Comparison of ENCODE assay signal across 8 cellular contexts in genomic region chr15:68817304-68818087, GRCh38. TPM values are rescaled to one million over a fixed set of nuclear protein-coding genes. Genes with fewer than 3 reads are reported as not detected.
DNase-seq lines count a peak whose midpoint lies in the region; ATAC-seq lines count a peak whose summit lies in the region.

No MANE protein-coding gene starts in this region.

- peak overlapping the region; percentile 96 for H4K8ac ChIP-seq in mesendoderm (ENCODE audit: low read depth, low read length)

- H3K27me3 ChIP-seq in effector memory CD4-positive, alpha-beta T cell (replicated peaks; ENCODE audit: control insufficient read depth, insufficient read depth, low read length, poor library complexity, severe bottlenecking), result no peaks in the 10 kb centered on the region
- H3K27me3 ChIP-seq in mesendoderm (ENCODE audit: insufficient read depth, low read length, poor library complexity), result peaks cover 4% of the 10 kb centered on the region

- peak overlapping the region; percentile 83 for H3K27ac ChIP-seq in effector memory CD4-positive, alpha-beta T cell (ENCODE audit: insufficient read depth, low read length, poor library complexity, severe bottlenecking)
- H3K27ac ChIP-seq in mesendoderm (ENCODE audit: low read depth, low read length), result peak overlapping the region; percentile 98

- H3K4me1 ChIP-seq in effector memory CD4-positive, alpha-beta T cell (ENCODE audit: control insufficient read depth, insufficient read depth, low read length, poor library complexity, severe bottlenecking), result peaks cover 9% of the 10 kb centered on the region
- peaks cover 21% of the 10 kb centered on the region for H3K4me1 ChIP-seq in mesendoderm (ENCODE audit: control insufficient read depth, low read depth, low read length)

- DNase-seq in ELR (ENCODE audit: low read depth) (peak; percentile 69), NCI-H748 (lab: John Stamatoyannopoulos, UW; ENCODE audit: unreplicated experiment) (peak; percentile 64), mesendoderm (peak; percentile 80)
- peak; percentile 92 for DNase-seq in activated CD8-positive, alpha-beta memory T cell treated with anti-CD3 and anti-CD28 coated beads for 24 hours
- peak; percentile 46 to 63 (median 59) for DNase-seq in effector memory CD4-positive, alpha-beta T cell
- DNase-seq in stimulated activated CD8-positive, alpha-beta memory T cell treated with anti-CD3 and anti-CD28 coated beads, Interleukin-15, amount 100 ng/mL, for 1 hour (ENCODE audit: low read depth), result peak; percentile 38

- H3K4me3 ChIP-seq in effector memory CD4-positive, alpha-beta T cell (ENCODE audit: insufficient read depth, low read depth, low read length, poor library complexity, severe bottlenecking), result peak overlapping the region; percentile 74
- H3K4me3 ChIP-seq in mesendoderm (ENCODE audit: low read length), result peak overlapping the region; percentile 59

- H3K56ac ChIP-seq in mesendoderm (ENCODE audit: low read length), result peak overlapping the region; percentile 100

- H3K23ac ChIP-seq in mesendoderm (ENCODE audit: low read length), result no peak overlapping the region

- H4K5ac ChIP-seq in mesendoderm (ENCODE audit: low read length), result no peak overlapping the region

- H3K4me2 ChIP-seq in mesendoderm (ENCODE audit: low read length), result peak overlapping the region; percentile 85

- peak overlapping the region; percentile 55 for H2BK5ac ChIP-seq in mesendoderm (ENCODE audit: low read length)

- H3K36me3 ChIP-seq in effector memory CD4-positive, alpha-beta T cell (ENCODE audit: control insufficient read depth, insufficient read depth, low read length), result no peaks in the 10 kb centered on the region
- no peaks in the 10 kb centered on the region for H3K36me3 ChIP-seq in mesendoderm (ENCODE audit: control insufficient read depth, insufficient read depth, low read length)

- H3K4ac ChIP-seq in mesendoderm (ENCODE audit: low read depth, low read length), result peak overlapping the region; percentile 96

- peaks cover 70% of the 10 kb centered on the region for H3K79me2 ChIP-seq in mesendoderm (ENCODE audit: control insufficient read depth, insufficient read depth, low read length)

- H3K79me1 ChIP-seq in mesendoderm (ENCODE audit: low read length), result peaks cover 17% of the 10 kb centered on the region

- H2BK120ac ChIP-seq in mesendoderm (ENCODE audit: low read depth, low read length), result peak overlapping the region; percentile 90

- H3K9ac ChIP-seq in mesendoderm (ENCODE audit: low read length), result peak overlapping the region; percentile 100

- no peak overlapping the region for H2BK15ac ChIP-seq in mesendoderm (replicated peaks; ENCODE audit: low read depth)

- no peak overlapping the region for H2AK5ac ChIP-seq in mesendoderm (ENCODE audit: low read length)

- WGBS in mesendoderm (ENCODE audit: extremely low coverage, insufficient coverage, low lambda C conversion rate), result no CpG with 5 or more reads among the region's 64 CpGs

- peak overlapping the region; percentile 100 for H3K18ac ChIP-seq in mesendoderm (ENCODE audit: low read length)

- ATAC-seq in HG02642 (IDR thresholded peaks at IDR 0.05; ENCODE audit: poor library complexity, unreplicated experiment), result peak; percentile 30
- ATAC-seq in HG02870 (IDR thresholded peaks at IDR 0.05; ENCODE audit: unreplicated experiment), result no peak

- no peaks in the 10 kb centered on the region for H3K9me3 ChIP-seq in effector memory CD4-positive, alpha-beta T cell (ENCODE audit: control insufficient read depth, low read length)

RNA-seq across cellular contexts. Expression of gene ANP32A, which starts 3.2 kb away (rescaled TPM):
- 442 TPM for polyA plus RNA-seq in mesendoderm (2013, experiment 1 of 2)
- 440 TPM for polyA plus RNA-seq in mesendoderm (2013, experiment 2 of 2)

Comparison
In these comparisons a context has a peak if more than half of its experiments do, and no peak if none do; other contexts are left out.
1. DNase-seq: peak in every context shown above with its lines; median percentile 92 in activated CD8-positive, alpha-beta memory T cell treated with anti-CD3 and anti-CD28 coated beads for 24 hours; 80 in mesendoderm; 69 in ELR; 64 in NCI-H748; 59 in effector memory CD4-positive, alpha-beta T cell; 38 in stimulated activated CD8-positive, alpha-beta memory T cell treated with anti-CD3 and anti-CD28 coated beads, Interleukin-15, amount 100 ng/mL, for 1 hour.